In the genomic region with DNA sequence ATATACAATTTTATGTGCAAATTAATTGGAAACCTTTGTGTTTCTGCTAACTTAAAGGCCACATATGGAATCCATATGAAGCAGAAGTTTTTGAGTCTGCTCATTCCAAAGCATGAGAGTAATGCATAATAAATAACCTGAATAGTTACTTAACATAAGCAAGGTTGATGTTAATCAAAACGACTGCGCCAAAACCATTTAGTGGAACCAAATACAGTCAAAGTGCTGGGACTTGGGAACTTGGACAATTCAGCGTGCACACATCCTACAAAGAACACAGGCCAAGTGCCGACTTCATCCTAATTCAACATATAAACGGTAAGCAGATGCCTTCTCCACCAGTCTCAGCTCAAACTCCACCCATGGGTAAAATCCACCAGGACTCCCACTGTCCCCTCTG, we compare ENCODE assay signal across 14 cellular contexts.
"Had no signal": no experiment of that assay in that cellular context is flagged by ENCODE, and none has a peak within 500 bp of the region (broad histone marks: within the 10 kb centered on the region; RNA-seq: fewer than 3 reads in every experiment).

No MANE protein-coding gene starts in this region.

- DNase-seq: body of pancreas; central memory CD4-positive, alpha-beta T cell; cortex of kidney; effector memory CD4-positive, alpha-beta T cell; kidney glomerular epithelial cell; posterior cingulate gyrus; stimulated activated CD4-positive, alpha-beta T cell treated with anti-CD3 and anti-CD28 coated beads, Interleukin-15, amount 100 ng/mL, for 24 hours; stomach; uterus had no signal

- H3K4me1 ChIP-seq: body of pancreas had no signal

- H3K27ac ChIP-seq: body of pancreas, gastroesophageal sphincter, neutrophil, stomach, uterus had no signal

- H3K4me3 Mint-ChIP-seq: activated naive CD4-positive, alpha-beta T cell treated with anti-CD3 and anti-CD28 coated beads, Interleukin-2, amount 50 U/mL, for 24 hours had no signal

- H3K27me3 ChIP-seq: body of pancreas, gastroesophageal sphincter, neutrophil, stomach, uterus had no signal

- H3K9me3 ChIP-seq: body of pancreas, gastroesophageal sphincter, neutrophil, stomach, uterus had no signal

- H3K4me3 ChIP-seq: body of pancreas, gastroesophageal sphincter, stomach, uterus had no signal

- H3K36me3 ChIP-seq: gastroesophageal sphincter, neutrophil, stomach, uterus had no signal

- H3K27ac Mint-ChIP-seq: activated T-helper 2 cell treated with anti-CD3 and anti-CD28 coated beads, Interferon-gamma antibody, Interleukin-2, Interleukin-4, amounts not matched to agents 10 μg/mL and 5 μg/mL and 100 μg/mL, durations not matched to agents 14 hours and 24 hours and 36 hours had no signal

- H3K27me3 Mint-ChIP-seq: activated naive CD4-positive, alpha-beta T cell treated with anti-CD3 and anti-CD28 coated beads, Interleukin-2, amount 50 U/mL, for 24 hours had no signal

- ATAC-seq: activated CD4-positive, CD25-positive, alpha-beta regulatory T cell treated with anti-CD3 and anti-CD28 coated beads, Interleukin-2, amount 50 U/mL, for 24 hours; body of pancreas; gastroesophageal sphincter had no signal

- H3K9me3 Mint-ChIP-seq: activated naive CD4-positive, alpha-beta T cell treated with anti-CD3 and anti-CD28 coated beads, Interleukin-2, amount 50 U/mL, for 24 hours; activated T-helper 2 cell treated with anti-CD3 and anti-CD28 coated beads, Interferon-gamma antibody, Interleukin-2, Interleukin-4, amounts not matched to agents 10 μg/mL and 5 μg/mL and 100 μg/mL, durations not matched to agents 14 hours and 24 hours and 36 hours had no signal
